Comparison of ENCODE assay signal across 27 cellular contexts in the genomic region with DNA sequence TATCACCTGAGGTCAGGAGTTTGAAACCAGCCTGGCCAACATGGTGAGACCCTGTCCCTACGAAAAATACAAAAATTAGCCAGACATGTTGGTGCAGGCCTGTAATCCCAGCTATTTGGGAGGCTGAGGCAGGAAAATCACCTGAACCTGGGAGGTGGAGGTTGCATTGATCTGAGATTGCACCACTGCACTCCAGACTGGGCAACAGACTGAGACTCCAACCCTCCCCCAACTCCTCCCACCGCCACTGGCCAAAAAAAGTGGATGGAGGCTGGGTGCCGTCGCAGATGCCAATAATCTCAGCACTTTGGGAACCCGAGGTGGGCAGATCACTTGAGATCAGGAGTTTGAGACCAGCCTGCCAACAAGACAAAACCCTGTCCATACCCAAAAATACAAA.
"Had no signal": no experiment of that assay in that cellular context is flagged by ENCODE, and none has a peak within 500 bp of the region (broad histone marks: within the 10 kb centered on the region; RNA-seq: fewer than 3 reads in every experiment).

No MANE protein-coding gene starts in this region.

- DNase-seq: colonic mucosa; cortex of kidney; dermis blood vessel endothelial cell; dorsolateral prefrontal cortex; effector CD4-positive, alpha-beta T cell; effector CD8-positive, alpha-beta T cell; effector memory CD4-positive, alpha-beta T cell; effector memory CD8-positive, alpha-beta T cell; endodermal cell; erythroblast; esophagus squamous epithelium; foreskin fibroblast; foreskin keratinocyte; foreskin melanocyte; gastrocnemius medialis; glutamatergic neuron; heart left ventricle; heart right ventricle had no signal

- H3K9me3 ChIP-seq: colonic mucosa, esophagus muscularis mucosa, esophagus squamous epithelium, gastrocnemius medialis, gastroesophageal sphincter, heart left ventricle, heart right ventricle had no signal

- H3K27ac ChIP-seq: colonic mucosa, coronary artery, dorsolateral prefrontal cortex, epithelial cell of prostate, esophagus muscularis mucosa, esophagus squamous epithelium, foreskin keratinocyte, gastrocnemius medialis, gastroesophageal sphincter, heart left ventricle, heart right ventricle had no signal

- FAIRE-seq: colon, endometrium, endothelial cell of umbilical vein, frontal cortex had no signal

- H3K4me1 ChIP-seq: colonic mucosa, esophagus muscularis mucosa, esophagus squamous epithelium, gastrocnemius medialis, gastroesophageal sphincter, heart left ventricle, heart right ventricle had no signal

- H3K27me3 ChIP-seq: colonic mucosa, dorsolateral prefrontal cortex, esophagus muscularis mucosa, esophagus squamous epithelium, foreskin keratinocyte, gastrocnemius medialis, gastroesophageal sphincter, heart left ventricle, heart right ventricle had no signal

- H3K4me3 ChIP-seq: colonic mucosa, coronary artery, dorsolateral prefrontal cortex, esophagus muscularis mucosa, esophagus squamous epithelium, gastrocnemius medialis, gastroesophageal sphincter, heart left ventricle, heart right ventricle had no signal

- ATAC-seq: effector memory CD8-positive, alpha-beta T cell; esophagus mucosa; foreskin keratinocyte; gastrocnemius medialis; gastroesophageal sphincter; heart left ventricle; heart right ventricle had no signal

- H3K36me3 ChIP-seq: colonic mucosa had no signal
